7 cellular contexts compared by ENCODE assay signal in genomic region chr16:31177136-31177535, GRCh38.
A peak's percentile ranks its signal among the peaks of the same experiment; 100 is the strongest.
DNase-seq lines count a peak whose midpoint lies in the region; ATAC-seq lines count a peak whose summit lies in the region.
"Had no signal": no experiment of that assay in that cellular context is flagged by ENCODE, and none has a peak within 500 bp of the region (broad histone marks: within the 10 kb centered on the region; RNA-seq: fewer than 3 reads in every experiment).

No MANE protein-coding gene starts in this region.

- no peak for ATAC-seq in GM19023 (IDR thresholded peaks at IDR 0.05; ENCODE audit: unreplicated experiment)

- DNase-seq in GDM1 (lab: John Stamatoyannopoulos, UW) (peak; percentile 41), T-helper 22 cell (ENCODE audit: low read depth) (peak; percentile 45), foreskin melanocyte (peak; percentile 41), kidney glomerular epithelial cell (lab: John Stamatoyannopoulos, UW) (no peak), hippocampal formation (lab: John Stamatoyannopoulos, UW) (no peak)
- DNase-seq: NCI-H82 had no signal

Comparison
In these comparisons a context has a peak if more than half of its experiments do, and no peak if none do; other contexts are left out.
1. DNase-seq: peak in GDM1 (single experiment), T-helper 22 cell (single experiment) and foreskin melanocyte (single experiment); none in kidney glomerular epithelial cell (single experiment) and hippocampal formation (0 of 2).